In genomic region chr1:52400131-52400530, GRCh38 we compare ENCODE assay signal across 18 cellular contexts.
"Had no signal": no experiment of that assay in that cellular context is flagged by ENCODE, and none has a peak within 500 bp of the region (broad histone marks: within the 10 kb centered on the region; RNA-seq: fewer than 3 reads in every experiment).

No MANE protein-coding gene starts in this region.

- H3K27ac ChIP-seq: heart left ventricle, spleen, stomach, thoracic aorta had no signal

- H3K27me3 ChIP-seq: heart left ventricle, spleen, stomach had no signal

- H3K4me3 ChIP-seq: heart left ventricle, lung, spleen, stomach, thoracic aorta had no signal

- H3K36me3 ChIP-seq: heart left ventricle, thoracic aorta had no signal

- ATAC-seq: heart left ventricle; left colon; left ventricle myocardium superior; sciatic nerve; stimulated activated naive B cell treated with anti-CD40 and anti-IgM and Interleukin-4, amounts not matched to agents 10 μg/mL and 1 μg/mL and 100 μg/mL, for 72 hours had no signal

- DNase-seq: effector CD4-positive, alpha-beta T cell; endodermal cell; heart left ventricle; hippocampal formation; left colon; left ventricle myocardium superior; mesendoderm; naive B cell; spleen; stimulated activated CD4-positive, alpha-beta T cell treated with anti-CD3 and anti-CD28 coated beads, Interleukin-15, amount 100 ng/mL, for 24 hours; stimulated activated CD4-positive, alpha-beta T cell treated with anti-CD3 and anti-CD28 coated beads, Interleukin-1b, Interleukin-23, amount 100 ng/mL, for 48 hours; stimulated activated CD4-positive, alpha-beta T cell treated with anti-CD3 and anti-CD28 coated beads, Interleukin-4, amount 100 ng/mL, for 24 hours; stimulated activated naive B cell treated with anti-CD40 and anti-IgM and Interleukin-4, amounts not matched to agents 10 μg/mL and 1 μg/mL and 100 μg/mL, for 72 hours; stomach; substantia nigra had no signal

- H3K9me3 ChIP-seq: heart left ventricle, spleen, stomach, thoracic aorta had no signal
